Comparison of ENCODE assay signal across 12 cellular contexts in the genomic region with DNA sequence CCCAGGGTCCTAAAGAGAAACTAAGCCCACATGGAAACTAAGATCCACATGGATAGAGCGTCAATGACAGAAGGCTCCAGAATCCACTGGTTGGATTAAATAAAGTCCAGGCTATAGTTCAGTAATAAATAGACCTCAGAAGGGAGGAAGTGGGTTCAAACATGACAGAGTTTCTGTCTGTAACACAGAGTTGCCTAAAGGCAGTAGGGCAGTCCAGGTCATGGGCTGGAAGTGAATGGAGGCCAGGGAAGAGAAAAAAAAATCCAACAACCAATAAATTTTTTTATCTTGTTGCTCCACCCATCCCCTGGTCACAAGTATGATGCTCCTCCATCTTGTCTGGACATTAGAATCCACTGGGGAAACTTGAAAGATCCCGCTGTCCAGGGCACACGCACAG.
DNase-seq lines count a peak whose midpoint lies in the region; ATAC-seq, FAIRE-seq and TF ChIP-seq lines count a peak whose summit lies in the region.
"Had no signal": no experiment of that assay in that cellular context is flagged by ENCODE, and none has a peak within 500 bp of the region (broad histone marks: within the 10 kb centered on the region; RNA-seq: fewer than 3 reads in every experiment).

No MANE protein-coding gene starts in this region.

- H3K36me3 ChIP-seq in transverse colon: no peaks in the 10 kb centered on the region

- H3K4me1 ChIP-seq in transverse colon: peaks cover 0 to 11% (median 4%) of the 10 kb centered on the region in 4 donors

- POLR2A ChIA-PET in activated naive CD8-positive, alpha-beta T cell treated with anti-CD3 and anti-CD28 coated beads, Interleukin-2, amount 10 ng/mL, durations not matched to agents 7 days and 5 days (lab: Charles Lee): interaction anchor here (1.4 kb wide), 1 partner anchor 56 kb away, joined by 4 read pairs; no protein-coding TSS in a partner anchor

- no peaks in the 10 kb centered on the region for H3K9me3 Mint-ChIP-seq in activated naive CD4-positive, alpha-beta T cell treated with anti-CD3 and anti-CD28 coated beads for 36 hours
- H3K9me3 Mint-ChIP-seq in activated naive CD8-positive, alpha-beta T cell treated with anti-CD3 and anti-CD28 coated beads, Interleukin-2, amount 10 ng/mL, durations not matched to agents 7 days and 5 days: no peaks in the 10 kb centered on the region

- H3K4me1 Mint-ChIP-seq in activated naive CD4-positive, alpha-beta T cell treated with anti-CD3 and anti-CD28 coated beads for 36 hours (ENCODE audit: low read depth): peaks cover 27% of the 10 kb centered on the region
- peaks cover 24% of the 10 kb centered on the region for H3K4me1 Mint-ChIP-seq in activated naive CD8-positive, alpha-beta T cell treated with anti-CD3 and anti-CD28 coated beads, Interleukin-2, amount 10 ng/mL, durations not matched to agents 7 days and 5 days

- WGBS in transverse colon (ENCODE audit: low coverage in 1 of 2), 2 donors: 94 to 100% methylated on average over 3 of the region's 3 CpGs

- TF ChIP-seq CTCF in transverse colon (IDR thresholded peaks at IDR 0.05): no peak

- intact Hi-C loops in activated naive CD4-positive, alpha-beta T cell treated with anti-CD3 and anti-CD28 coated beads for 36 hours (cut with micrococcal nuclease): loop anchor here (1.0 to 2.0 kb wide), 4 partner anchors 33 to 569 kb away; no protein-coding TSS in a partner anchor
- intact Hi-C loops in transverse colon (cut with DNase I; ENCODE audit: low total_unique reads): no loop called here

- no peak for TF ChIP-seq POLR2A in transverse colon (IDR thresholded peaks at IDR 0.05)

- H3K27ac Mint-ChIP-seq in activated naive CD4-positive, alpha-beta T cell treated with anti-CD3 and anti-CD28 coated beads for 36 hours: peak overlapping the region; percentile 57
- peak overlapping the region; percentile 72 for H3K27ac Mint-ChIP-seq in activated naive CD8-positive, alpha-beta T cell treated with anti-CD3 and anti-CD28 coated beads, Interleukin-2, amount 10 ng/mL, durations not matched to agents 7 days and 5 days

- H3K4me3 Mint-ChIP-seq in activated naive CD4-positive, alpha-beta T cell treated with anti-CD3 and anti-CD28 coated beads for 36 hours: no peak overlapping the region
- peak overlapping the region; percentile 66 for H3K4me3 Mint-ChIP-seq in activated naive CD8-positive, alpha-beta T cell treated with anti-CD3 and anti-CD28 coated beads, Interleukin-2, amount 10 ng/mL, durations not matched to agents 7 days and 5 days

- no peak overlapping the region for H3K4me3 ChIP-seq in transverse colon
- H3K4me3 ChIP-seq: skin epidermis had no signal

- peaks cover 16% of the 10 kb centered on the region for H3K27me3 Mint-ChIP-seq in activated naive CD4-positive, alpha-beta T cell treated with anti-CD3 and anti-CD28 coated beads for 36 hours (ENCODE audit: low read depth)
- peaks cover 19% of the 10 kb centered on the region for H3K27me3 Mint-ChIP-seq in activated naive CD8-positive, alpha-beta T cell treated with anti-CD3 and anti-CD28 coated beads, Interleukin-2, amount 10 ng/mL, durations not matched to agents 7 days and 5 days

- no peak for ATAC-seq in activated naive CD8-positive, alpha-beta T cell treated with anti-CD3 and anti-CD28 coated beads, Interleukin-2, amount 10 ng/mL, durations not matched to agents 7 days and 5 days (ENCODE audit: low read depth)

- no peaks in the 10 kb centered on the region for H3K27me3 ChIP-seq in transverse colon

- H3K27ac ChIP-seq in transverse colon: no peak overlapping the region
- H3K27ac ChIP-seq: skin epidermis had no signal

- no peak for DNase-seq in activated naive CD4-positive, alpha-beta T cell treated with anti-CD3 and anti-CD28 coated beads for 36 hours
- DNase-seq in activated naive CD4-positive, alpha-beta T cell treated with Interleukin-2 at 50 U/mL for 16 hours: no peak
- DNase-seq in MV-4-11 (lab: John Stamatoyannopoulos, UW): peak; percentile 67
- no peak for DNase-seq in activated naive CD8-positive, alpha-beta T cell treated with anti-CD3 and anti-CD28 coated beads, Interleukin-2, amount 10 ng/mL, durations not matched to agents 7 days and 5 days
- no peak for DNase-seq in urothelium cell line (ENCODE audit: low spot score)
- no peak for DNase-seq in ecto neural progenitor cell (ENCODE audit: low spot score)
- no peak for DNase-seq in transverse colon
- no peak for DNase-seq in GM19239 (ENCODE audit: insufficient read length, low spot score)
- DNase-seq: effector memory CD4-positive, alpha-beta T cell; occipital lobe; SW 1271 had no signal

- CTCF ChIA-PET in activated naive CD4-positive, alpha-beta T cell treated with anti-CD3 and anti-CD28 coated beads for 36 hours (lab: Charles Lee): interaction anchor here (0.7 to 1.3 kb wide), 3 partner anchors 32 to 1684 kb away, joined by 3 read pairs; no protein-coding TSS in a partner anchor

- H3K9me3 ChIP-seq in transverse colon: no peaks in the 10 kb centered on the region

- no peaks in the 10 kb centered on the region for H3K36me3 Mint-ChIP-seq in activated naive CD4-positive, alpha-beta T cell treated with anti-CD3 and anti-CD28 coated beads for 36 hours (ENCODE audit: low read depth)
- H3K36me3 Mint-ChIP-seq in activated naive CD8-positive, alpha-beta T cell treated with anti-CD3 and anti-CD28 coated beads, Interleukin-2, amount 10 ng/mL, durations not matched to agents 7 days and 5 days: no peaks in the 10 kb centered on the region

- in situ Hi-C loops in transverse colon (cut with MboI; ENCODE audit: low pct_ligation_motif_present in 1 of 4, low pct_unique_long_range_greater_than_20kb in 1 of 4, low sequenced_read_pairs in 3 of 4): loop anchor here in 2 of 4 donors (25.0 kb wide), 1 partner anchor 758 kb away; no protein-coding TSS in a partner anchor

- TF ChIP-seq EP300 in transverse colon (IDR thresholded peaks at IDR 0.05; ENCODE audit: low read depth): no peak

- FAIRE-seq in urothelium cell line (lab: Jason Lieb, UNC): peak; percentile 5
- FAIRE-seq in GM19239 (lab: Jason Lieb, UNC): no peak
